In the genomic region with DNA sequence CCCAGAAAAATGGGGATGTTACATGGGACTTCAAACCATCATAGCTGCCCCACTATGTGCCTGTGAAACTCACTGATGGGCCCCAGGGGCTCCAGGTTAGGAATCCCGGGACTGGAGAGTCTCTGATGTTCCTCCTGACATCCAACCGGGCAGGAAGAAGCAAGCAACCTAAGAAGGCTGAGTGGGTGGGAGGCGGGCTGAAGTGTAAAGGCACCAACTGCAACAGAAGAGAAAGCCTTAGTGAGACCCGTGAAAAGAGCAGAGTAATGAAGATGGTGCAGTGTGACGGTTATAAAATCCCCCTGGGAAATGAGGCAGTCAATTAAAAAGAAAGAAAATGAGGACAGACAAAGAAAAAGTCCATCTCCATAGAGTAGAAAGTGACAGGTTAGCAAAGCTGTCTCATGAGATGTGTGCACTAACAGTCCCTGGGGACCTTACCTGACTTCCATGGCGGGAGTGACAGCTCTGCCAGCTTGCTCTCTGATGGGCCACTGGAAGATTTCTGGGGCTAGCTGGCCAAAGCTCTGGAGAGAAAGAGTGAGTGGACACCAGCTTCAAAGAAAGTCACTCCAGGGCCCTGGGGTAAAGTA, we compare ENCODE assay signal across 17 cellular contexts.
"Had no signal": no experiment of that assay in that cellular context is flagged by ENCODE, and none has a peak within 500 bp of the region (broad histone marks: within the 10 kb centered on the region; RNA-seq: fewer than 3 reads in every experiment).

No MANE protein-coding gene starts in this region.

- H3K27me3 ChIP-seq: body of pancreas, dorsolateral prefrontal cortex, upper lobe of right lung had no signal

- H3K4me3 ChIP-seq: body of pancreas, dorsolateral prefrontal cortex, upper lobe of right lung had no signal

- H3K36me3 ChIP-seq: upper lobe of right lung had no signal

- H3K9me3 Mint-ChIP-seq: activated naive CD4-positive, alpha-beta T cell treated with anti-CD3 and anti-CD28 coated beads for 36 hours; activated T-cell treated with anti-CD3 and anti-CD28 coated beads, Interleukin-2, amount 50 U/mL, for 4 hours had no signal

- H3K4me3 Mint-ChIP-seq: activated naive CD4-positive, alpha-beta T cell treated with anti-CD3 and anti-CD28 coated beads for 36 hours; activated T-cell treated with anti-CD3 and anti-CD28 coated beads, Interleukin-2, amount 50 U/mL, for 4 hours; naive thymus-derived CD4-positive, alpha-beta T cell had no signal

- ATAC-seq: activated T-cell treated with anti-CD3 and anti-CD28 coated beads, Interleukin-2, amount 50 U/mL, for 4 hours; body of pancreas; naive thymus-derived CD4-positive, alpha-beta T cell; upper lobe of right lung had no signal

- H3K27ac Mint-ChIP-seq: activated naive CD4-positive, alpha-beta T cell treated with anti-CD3 and anti-CD28 coated beads for 36 hours; naive thymus-derived CD4-positive, alpha-beta T cell had no signal

- H3K9me3 ChIP-seq: body of pancreas, upper lobe of right lung had no signal

- DNase-seq: activated CD4-positive, alpha-beta T cell treated with anti-CD3 and anti-CD28 coated beads, Interleukin-2, amount 50 U/mL, for 1 hour; activated CD4-positive, CD25-positive, alpha-beta regulatory T cell treated with anti-CD3 and anti-CD28 coated beads, Interleukin-2, amount 50 U/mL, for 72 hours; activated CD8-positive, alpha-beta memory T cell treated with anti-CD3 and anti-CD28 coated beads, Interleukin-2, amount 50 U/mL, for 4 hours; activated naive CD4-positive, alpha-beta T cell treated with anti-CD3 and anti-CD28 coated beads for 36 hours; activated T-cell treated with anti-CD3 and anti-CD28 coated beads, Interleukin-2, amount 50 U/mL, for 4 hours; body of pancreas; dorsolateral prefrontal cortex; hypothalamus; naive thymus-derived CD4-positive, alpha-beta T cell; nucleus accumbens; posterior cingulate gyrus; stimulated activated CD4-positive, alpha-beta T cell treated with anti-CD3 and anti-CD28 coated beads, Interleukin-12 subunit alpha, Interleukin-12 subunit beta, amount 100 ng/mL, for 4 hours; stimulated activated CD4-positive, alpha-beta T cell treated with anti-CD3 and anti-CD28 coated beads, Interleukin-1b, Interleukin-23, amount 100 ng/mL, for 48 hours; stimulated activated CD8-positive, alpha-beta memory T cell treated with anti-CD3 and anti-CD28 coated beads, Interleukin-4, amount 100 ng/mL, for 48 hours; stimulated activated naive CD4-positive, alpha-beta T cell; T-helper 2 cell; upper lobe of right lung had no signal

- H3K27ac ChIP-seq: body of pancreas, dorsolateral prefrontal cortex, upper lobe of right lung had no signal

- H3K4me1 Mint-ChIP-seq: naive thymus-derived CD4-positive, alpha-beta T cell had no signal
